21 cellular contexts compared by ENCODE assay signal in genomic region chr12:62588916-62589315, GRCh38.
DNase-seq lines count a peak whose midpoint lies in the region; ATAC-seq and TF ChIP-seq lines count a peak whose summit lies in the region.
"Had no signal": no experiment of that assay in that cellular context is flagged by ENCODE, and none has a peak within 500 bp of the region (broad histone marks: within the 10 kb centered on the region; RNA-seq: fewer than 3 reads in every experiment).

No MANE protein-coding gene starts in this region.

- no peaks in the 10 kb centered on the region for H3K4me1 ChIP-seq in endodermal cell (ENCODE audit: control insufficient read depth, insufficient read depth, low read length)
- peaks cover 13% of the 10 kb centered on the region for H3K4me1 ChIP-seq in osteoblast (ENCODE audit: insufficient read depth, low read length)
- H3K4me1 ChIP-seq: ascending aorta, tibial nerve had no signal

- DNase-seq in HCEC 1CT (peak; percentile 15), NCI-H774 (lab: John Stamatoyannopoulos, UW) (peak; percentile 9), endodermal cell (no peak), osteoblast (ENCODE audit: insufficient read length, low spot score, missing footprints) (peak; percentile 5), pons (ENCODE audit: low spot score) (no peak)
- DNase-seq: activated naive CD4-positive, alpha-beta T cell treated with anti-CD3 and anti-CD28 coated beads, Interleukin-2, amount 10 ng/mL, durations not matched to agents 7 days and 5 days; activated T-cell treated with anti-CD3 and anti-CD28 coated beads, Interleukin-2, amount 50 U/mL, for 48 hours; AML-193; immature natural killer cell; MM.1S; NCI-H1694 treated with DMSO at 0.1 percent for 48 hours; NCI-H446; NK-92 treated with Interleukin-12 subunit alpha and Interleukin-12 subunit beta, amount 100 ng/mL, for 24 hours; stimulated activated CD4-positive, alpha-beta T cell treated with anti-CD3 and anti-CD28 coated beads, Interleukin-4, amount 100 ng/mL, for 4 hours; stimulated activated naive CD8-positive, alpha-beta T cell treated with anti-CD3 and anti-CD28 coated beads, Interleukin-15, amount 100 ng/mL, for 72 hours; T1000 had no signal

- ATAC-seq in GM21528 (IDR thresholded peaks at IDR 0.05; ENCODE audit: low FRiP score, unreplicated experiment) (no peak), GM18519 (IDR thresholded peaks at IDR 0.05; ENCODE audit: low FRiP score, unreplicated experiment) (no peak)
- ATAC-seq: HCT116; stimulated activated naive CD8-positive, alpha-beta T cell treated with anti-CD3 and anti-CD28 coated beads, Interleukin-15, amount 100 ng/mL, for 72 hours had no signal

- peaks cover 19% of the 10 kb centered on the region for H3K36me3 Mint-ChIP-seq in endodermal cell (ENCODE audit: low read depth)

- H3K9me3 ChIP-seq in endodermal cell (ENCODE audit: control insufficient read depth, low read length) (no peaks in the 10 kb centered on the region), osteoblast (ENCODE audit: low read depth, low read length) (no peaks in the 10 kb centered on the region)
- H3K9me3 ChIP-seq: ascending aorta, tibial nerve had no signal

- no peak overlapping the region for H2AFZ ChIP-seq in osteoblast (ENCODE audit: low read length)

- H4K20me1 ChIP-seq in osteoblast (ENCODE audit: insufficient read depth, low read length): no peaks in the 10 kb centered on the region

- TF ChIP-seq CTCF in endodermal cell (conservative IDR thresholded peaks at IDR 0.05) (no peak), osteoblast (IDR thresholded peaks at IDR 0.05; ENCODE audit: extremely low read depth, low read depth, low read length) (no peak)

- H3K36me3 ChIP-seq in endodermal cell (ENCODE audit: control insufficient read depth, insufficient read depth, low read length): peaks cover 27% of the 10 kb centered on the region
- H3K36me3 ChIP-seq in osteoblast (ENCODE audit: insufficient read depth, low read length): peaks cover 8% of the 10 kb centered on the region

- peak overlapping the region; percentile 20 for H3K27ac ChIP-seq in endodermal cell (ENCODE audit: low read depth, low read length)
- H3K27ac ChIP-seq in osteoblast (ENCODE audit: low read depth, low read length): peak overlapping the region; percentile 38
- H3K27ac ChIP-seq: ascending aorta, tibial nerve had no signal

- no peaks in the 10 kb centered on the region for H3K9me3 Mint-ChIP-seq in endodermal cell
- H3K9me3 Mint-ChIP-seq: activated naive CD4-positive, alpha-beta T cell treated with anti-CD3 and anti-CD28 coated beads, Interleukin-2, amount 10 ng/mL, durations not matched to agents 7 days and 5 days; stimulated activated naive CD8-positive, alpha-beta T cell treated with anti-CD3 and anti-CD28 coated beads, Interleukin-15, amount 100 ng/mL, for 72 hours had no signal

- H3K4me3 ChIP-seq in endodermal cell (ENCODE audit: low read length) (no peak overlapping the region), osteoblast (ENCODE audit: insufficient read depth, low read length) (no peak overlapping the region)
- H3K4me3 ChIP-seq: ascending aorta, tibial nerve had no signal

- H3K4me3 Mint-ChIP-seq in endodermal cell: no peak overlapping the region
- H3K4me3 Mint-ChIP-seq: activated naive CD4-positive, alpha-beta T cell treated with anti-CD3 and anti-CD28 coated beads, Interleukin-2, amount 10 ng/mL, durations not matched to agents 7 days and 5 days; immature natural killer cell; stimulated activated naive CD8-positive, alpha-beta T cell treated with anti-CD3 and anti-CD28 coated beads, Interleukin-15, amount 100 ng/mL, for 72 hours had no signal

- H3K27me3 ChIP-seq in endodermal cell (ENCODE audit: control insufficient read depth, insufficient read depth, low read length, poor library complexity, severe bottlenecking): no peaks in the 10 kb centered on the region
- H3K27me3 ChIP-seq in osteoblast (ENCODE audit: insufficient read depth, low read length): no peaks in the 10 kb centered on the region
- H3K27me3 ChIP-seq: ascending aorta, tibial nerve had no signal

- peaks cover 6% of the 10 kb centered on the region for H3K4me1 Mint-ChIP-seq in endodermal cell
- H3K4me1 Mint-ChIP-seq: activated naive CD4-positive, alpha-beta T cell treated with anti-CD3 and anti-CD28 coated beads, Interleukin-2, amount 10 ng/mL, durations not matched to agents 7 days and 5 days; immature natural killer cell; stimulated activated naive CD8-positive, alpha-beta T cell treated with anti-CD3 and anti-CD28 coated beads, Interleukin-15, amount 100 ng/mL, for 72 hours had no signal

- H3K9ac ChIP-seq in endodermal cell (ENCODE audit: extremely low read depth, low read length, poor library complexity, severe bottlenecking): no peak overlapping the region

- H3K27me3 Mint-ChIP-seq in endodermal cell (ENCODE audit: insufficient read depth): no peaks in the 10 kb centered on the region
- H3K27me3 Mint-ChIP-seq: activated naive CD4-positive, alpha-beta T cell treated with anti-CD3 and anti-CD28 coated beads, Interleukin-2, amount 10 ng/mL, durations not matched to agents 7 days and 5 days; stimulated activated naive CD8-positive, alpha-beta T cell treated with anti-CD3 and anti-CD28 coated beads, Interleukin-15, amount 100 ng/mL, for 72 hours had no signal

- H3K4me2 ChIP-seq in osteoblast (ENCODE audit: insufficient read depth, low read length): peak overlapping the region; percentile 4

- peak overlapping the region; percentile 41 for H3K27ac Mint-ChIP-seq in endodermal cell
- H3K27ac Mint-ChIP-seq: activated naive CD4-positive, alpha-beta T cell treated with anti-CD3 and anti-CD28 coated beads, Interleukin-2, amount 10 ng/mL, durations not matched to agents 7 days and 5 days; immature natural killer cell had no signal

- no peaks in the 10 kb centered on the region for H3K79me2 ChIP-seq in osteoblast (ENCODE audit: insufficient read depth, low read length)

- 86% methylated on average over 1 of the region's 1 CpG; no CpG with 5 or more reads in 1 of the 2 experiments for WGBS in endodermal cell (ENCODE audit: insufficient coverage in 1 of 2, insufficient read length in 1 of 2), 2 experiments

Comparison
In these comparisons a context has a peak if more than half of its experiments do, and no peak if none do; other contexts are left out.
1. DNase-seq: peak in HCEC 1CT (single experiment), NCI-H774 (single experiment) and osteoblast (single experiment); none in endodermal cell (single experiment) and pons (single experiment).